11 cellular contexts compared by ENCODE assay signal in genomic region chr3:180870008-180870733, GRCh38. TPM values are rescaled to one million over a fixed set of nuclear protein-coding genes. Genes with fewer than 3 reads are reported as not detected.
DNase-seq lines count a peak whose midpoint lies in the region; ATAC-seq and TF ChIP-seq lines count a peak whose summit lies in the region.
"Had no signal": no experiment of that assay in that cellular context is flagged by ENCODE, and none has a peak within 500 bp of the region (broad histone marks: within the 10 kb centered on the region; RNA-seq: fewer than 3 reads in every experiment).

No MANE protein-coding gene starts in this region.

- ATAC-seq in heart right ventricle (peak in 7 of 8 donors; percentile 57 to 75 (median 69)), GM19452 (IDR thresholded peaks at IDR 0.05; ENCODE audit: unreplicated experiment) (no peak), GM18517 (IDR thresholded peaks at IDR 0.05; ENCODE audit: unreplicated experiment) (no peak)

- peak overlapping the region; percentile 37 for H3K4me2 ChIP-seq in parathyroid adenoma (ENCODE audit: low read length)

- intact Hi-C loops in adrenal gland (cut with DNase I), result no loop called here
- intact Hi-C loops in heart right ventricle (cut with DNase I), result loop anchor here in 1 of 10 donors (5.0 kb wide), 1 partner anchor 42 kb away; the partner anchor contains the start of gene FXR1

- peak overlapping the region in 1 of 4 donors; percentile 41 for H3K4me3 ChIP-seq in adrenal gland
- H3K4me3 ChIP-seq in heart right ventricle, result peak overlapping the region; percentile 15 to 57 (median 48)
- no peak overlapping the region for H3K4me3 ChIP-seq in parathyroid adenoma (ENCODE audit: low read depth, low read length)

- WGBS in adrenal gland, 4 donors, result 15 to 43% (median 23%) methylated on average over 28 of the region's 28 CpGs
- WGBS in heart right ventricle, 2 donors, result 13 to 16% methylated on average over 28 of the region's 28 CpGs

- H3K27ac ChIP-seq in adrenal gland (peak overlapping the region in 1 of 5 donors; percentile 63), heart right ventricle (peak overlapping the region in 6 of 10 donors; percentile 6 to 64 (median 48)), parathyroid adenoma (no peak overlapping the region)
- H3K27ac ChIP-seq: VCaP had no signal

- DNase-seq in AG08396 (ENCODE audit: low spot score) (peak; percentile 34), adrenal gland (peak in 4 of 7 donors; percentile 15 to 27 (median 24)), heart right ventricle (peak; percentile 11 to 40), SKM-1 treated with dmso at 0.1 percent for 144 hours (lab: John Stamatoyannopoulos, UW; ENCODE audit: unreplicated experiment) (no peak), NCI-H2029 treated with DMSO at 0.1 percent for 48 hours (lab: John Stamatoyannopoulos, UW) (no peak)
- DNase-seq: naive B cell, NCI-H526 had no signal

- H2AFZ ChIP-seq in parathyroid adenoma, result peak overlapping the region; percentile 81

- H3K9me3 ChIP-seq in adrenal gland (replicated peaks in 1 of 3) (no peaks in the 10 kb centered on the region), heart right ventricle (peaks cover 0 to 18% (median 0%) of the 10 kb centered on the region in 11 donors), parathyroid adenoma (ENCODE audit: control insufficient read depth, low read length) (no peaks in the 10 kb centered on the region)

- no peaks in the 10 kb centered on the region for H3K36me3 ChIP-seq in adrenal gland (replicated peaks in 1 of 2)
- no peaks in the 10 kb centered on the region for H3K36me3 ChIP-seq in heart right ventricle
- no peaks in the 10 kb centered on the region for H3K36me3 ChIP-seq in parathyroid adenoma (ENCODE audit: control insufficient read depth, insufficient read depth, low read length)

- H3K4me1 ChIP-seq in adrenal gland (replicated peaks in 1 of 2), result no peaks in the 10 kb centered on the region
- H3K4me1 ChIP-seq in heart right ventricle, result peaks cover 0 to 27% (median 16%) of the 10 kb centered on the region in 9 donors
- H3K4me1 ChIP-seq in parathyroid adenoma, result no peaks in the 10 kb centered on the region

- no peak overlapping the region for H3K9ac ChIP-seq in parathyroid adenoma

- no peak for TF ChIP-seq POLR2A in adrenal gland (IDR thresholded peaks at IDR 0.05)

- H3K27me3 ChIP-seq in adrenal gland, result no peaks in the 10 kb centered on the region
- peaks cover 0 to 8% (median 0%) of the 10 kb centered on the region in 7 donors for H3K27me3 ChIP-seq in heart right ventricle
- no peaks in the 10 kb centered on the region for H3K27me3 ChIP-seq in parathyroid adenoma (ENCODE audit: control insufficient read depth, insufficient read depth, low read length)

- no peaks in the 10 kb centered on the region for H3K79me2 ChIP-seq in parathyroid adenoma

- TF ChIP-seq CTCF in adrenal gland (IDR thresholded peaks at IDR 0.05) (no peak), heart right ventricle (IDR thresholded peaks at IDR 0.05) (peak in 1 of 9 donors; percentile 13), parathyroid adenoma (IDR thresholded peaks at IDR 0.05) (no peak)

RNA-seq across cellular contexts. Expression of gene FXR1, which starts 42.3 kb away (rescaled TPM):
- total RNA-seq in adrenal gland (100 to 1,000 TPM in 6 of 8 donors, 10 to 100 TPM in 2; 92.5 to 200 (median 123) TPM), heart right ventricle (100 to 1,000 TPM; 196 to 314 (median 274) TPM)
- polyA plus RNA-seq in adrenal gland (100 to 1,000 TPM in 1 of 3 donors, 10 to 100 TPM in 2; 76.6 to 164 (median 77.5) TPM), heart right ventricle (100 to 1,000 TPM in 1 of 2 donors, 10 to 100 TPM in 1; 69.6 to 123 TPM)

Comparison
In these comparisons a context has a peak if more than half of its experiments do, and no peak if none do; other contexts are left out.
1. DNase-seq: peak in AG08396 (single experiment), adrenal gland (4 of 7) and heart right ventricle (2 of 2); none in SKM-1 treated with dmso at 0.1 percent for 144 hours (single experiment) and NCI-H2029 treated with DMSO at 0.1 percent for 48 hours (single experiment).
2. ATAC-seq: peak in heart right ventricle (7 of 8); none in GM19452 (single experiment) and GM18517 (single experiment).